In the genomic region with DNA sequence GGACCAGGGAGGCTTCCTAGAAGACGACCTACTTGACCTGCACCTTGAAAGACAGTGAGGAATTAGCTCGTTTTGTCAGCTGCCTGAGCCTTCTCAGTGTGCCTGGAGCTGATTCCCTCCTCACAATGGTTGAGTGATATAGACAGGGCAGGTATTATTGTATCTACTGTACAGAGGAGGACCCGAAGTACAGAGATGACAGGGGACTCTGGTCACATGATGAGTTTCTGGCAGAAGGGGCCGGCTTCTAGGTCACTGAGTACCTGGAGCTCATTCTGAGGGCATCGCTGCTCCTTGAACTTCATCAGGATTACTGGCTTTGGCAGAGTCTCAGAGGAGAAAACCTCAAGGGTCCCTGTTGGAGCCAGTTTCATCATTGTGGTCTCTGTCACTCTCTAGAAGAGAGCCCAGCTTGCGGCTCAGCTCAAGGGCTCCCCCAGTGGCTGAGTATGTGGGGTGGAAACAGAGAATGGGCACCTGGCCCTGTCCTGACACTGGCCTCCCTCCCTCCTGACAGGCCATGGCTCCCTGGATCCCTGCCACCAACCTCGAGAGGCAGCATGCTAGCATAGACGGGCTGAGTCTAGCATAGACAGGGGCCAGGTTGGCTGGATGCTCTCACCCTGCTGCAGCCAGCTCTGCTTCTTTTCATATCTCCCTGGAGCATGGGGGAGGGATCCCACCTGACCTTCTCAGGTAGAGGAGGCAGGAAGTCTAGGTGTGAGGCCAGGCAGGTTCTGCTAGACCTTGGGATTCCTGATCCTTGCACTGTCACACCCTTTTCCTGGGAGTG, we compare ENCODE assay signal across 1 cellular context.
A peak's percentile ranks its signal among the peaks of the same experiment; 100 is the strongest.
TF ChIP-seq lines count a peak whose summit lies in the region.

No MANE protein-coding gene starts in this region.

TF ChIP-seq in K562, 482 proteins besides CTCF, POLR2A, EP300 and RAD21 (continued from another document and continues in another):
- no peak for TF ChIP-seq GABPA (tag; conservative IDR thresholded peaks at IDR 0.05; ENCODE audit: low read depth)
- no peak for TF ChIP-seq TAF7 (tag; IDR thresholded peaks at IDR 0.05)
- no peak for TF ChIP-seq ZNF12 (CRISPR knock-in tag; IDR thresholded peaks at IDR 0.05)
- TF ChIP-seq, protein P1, sequence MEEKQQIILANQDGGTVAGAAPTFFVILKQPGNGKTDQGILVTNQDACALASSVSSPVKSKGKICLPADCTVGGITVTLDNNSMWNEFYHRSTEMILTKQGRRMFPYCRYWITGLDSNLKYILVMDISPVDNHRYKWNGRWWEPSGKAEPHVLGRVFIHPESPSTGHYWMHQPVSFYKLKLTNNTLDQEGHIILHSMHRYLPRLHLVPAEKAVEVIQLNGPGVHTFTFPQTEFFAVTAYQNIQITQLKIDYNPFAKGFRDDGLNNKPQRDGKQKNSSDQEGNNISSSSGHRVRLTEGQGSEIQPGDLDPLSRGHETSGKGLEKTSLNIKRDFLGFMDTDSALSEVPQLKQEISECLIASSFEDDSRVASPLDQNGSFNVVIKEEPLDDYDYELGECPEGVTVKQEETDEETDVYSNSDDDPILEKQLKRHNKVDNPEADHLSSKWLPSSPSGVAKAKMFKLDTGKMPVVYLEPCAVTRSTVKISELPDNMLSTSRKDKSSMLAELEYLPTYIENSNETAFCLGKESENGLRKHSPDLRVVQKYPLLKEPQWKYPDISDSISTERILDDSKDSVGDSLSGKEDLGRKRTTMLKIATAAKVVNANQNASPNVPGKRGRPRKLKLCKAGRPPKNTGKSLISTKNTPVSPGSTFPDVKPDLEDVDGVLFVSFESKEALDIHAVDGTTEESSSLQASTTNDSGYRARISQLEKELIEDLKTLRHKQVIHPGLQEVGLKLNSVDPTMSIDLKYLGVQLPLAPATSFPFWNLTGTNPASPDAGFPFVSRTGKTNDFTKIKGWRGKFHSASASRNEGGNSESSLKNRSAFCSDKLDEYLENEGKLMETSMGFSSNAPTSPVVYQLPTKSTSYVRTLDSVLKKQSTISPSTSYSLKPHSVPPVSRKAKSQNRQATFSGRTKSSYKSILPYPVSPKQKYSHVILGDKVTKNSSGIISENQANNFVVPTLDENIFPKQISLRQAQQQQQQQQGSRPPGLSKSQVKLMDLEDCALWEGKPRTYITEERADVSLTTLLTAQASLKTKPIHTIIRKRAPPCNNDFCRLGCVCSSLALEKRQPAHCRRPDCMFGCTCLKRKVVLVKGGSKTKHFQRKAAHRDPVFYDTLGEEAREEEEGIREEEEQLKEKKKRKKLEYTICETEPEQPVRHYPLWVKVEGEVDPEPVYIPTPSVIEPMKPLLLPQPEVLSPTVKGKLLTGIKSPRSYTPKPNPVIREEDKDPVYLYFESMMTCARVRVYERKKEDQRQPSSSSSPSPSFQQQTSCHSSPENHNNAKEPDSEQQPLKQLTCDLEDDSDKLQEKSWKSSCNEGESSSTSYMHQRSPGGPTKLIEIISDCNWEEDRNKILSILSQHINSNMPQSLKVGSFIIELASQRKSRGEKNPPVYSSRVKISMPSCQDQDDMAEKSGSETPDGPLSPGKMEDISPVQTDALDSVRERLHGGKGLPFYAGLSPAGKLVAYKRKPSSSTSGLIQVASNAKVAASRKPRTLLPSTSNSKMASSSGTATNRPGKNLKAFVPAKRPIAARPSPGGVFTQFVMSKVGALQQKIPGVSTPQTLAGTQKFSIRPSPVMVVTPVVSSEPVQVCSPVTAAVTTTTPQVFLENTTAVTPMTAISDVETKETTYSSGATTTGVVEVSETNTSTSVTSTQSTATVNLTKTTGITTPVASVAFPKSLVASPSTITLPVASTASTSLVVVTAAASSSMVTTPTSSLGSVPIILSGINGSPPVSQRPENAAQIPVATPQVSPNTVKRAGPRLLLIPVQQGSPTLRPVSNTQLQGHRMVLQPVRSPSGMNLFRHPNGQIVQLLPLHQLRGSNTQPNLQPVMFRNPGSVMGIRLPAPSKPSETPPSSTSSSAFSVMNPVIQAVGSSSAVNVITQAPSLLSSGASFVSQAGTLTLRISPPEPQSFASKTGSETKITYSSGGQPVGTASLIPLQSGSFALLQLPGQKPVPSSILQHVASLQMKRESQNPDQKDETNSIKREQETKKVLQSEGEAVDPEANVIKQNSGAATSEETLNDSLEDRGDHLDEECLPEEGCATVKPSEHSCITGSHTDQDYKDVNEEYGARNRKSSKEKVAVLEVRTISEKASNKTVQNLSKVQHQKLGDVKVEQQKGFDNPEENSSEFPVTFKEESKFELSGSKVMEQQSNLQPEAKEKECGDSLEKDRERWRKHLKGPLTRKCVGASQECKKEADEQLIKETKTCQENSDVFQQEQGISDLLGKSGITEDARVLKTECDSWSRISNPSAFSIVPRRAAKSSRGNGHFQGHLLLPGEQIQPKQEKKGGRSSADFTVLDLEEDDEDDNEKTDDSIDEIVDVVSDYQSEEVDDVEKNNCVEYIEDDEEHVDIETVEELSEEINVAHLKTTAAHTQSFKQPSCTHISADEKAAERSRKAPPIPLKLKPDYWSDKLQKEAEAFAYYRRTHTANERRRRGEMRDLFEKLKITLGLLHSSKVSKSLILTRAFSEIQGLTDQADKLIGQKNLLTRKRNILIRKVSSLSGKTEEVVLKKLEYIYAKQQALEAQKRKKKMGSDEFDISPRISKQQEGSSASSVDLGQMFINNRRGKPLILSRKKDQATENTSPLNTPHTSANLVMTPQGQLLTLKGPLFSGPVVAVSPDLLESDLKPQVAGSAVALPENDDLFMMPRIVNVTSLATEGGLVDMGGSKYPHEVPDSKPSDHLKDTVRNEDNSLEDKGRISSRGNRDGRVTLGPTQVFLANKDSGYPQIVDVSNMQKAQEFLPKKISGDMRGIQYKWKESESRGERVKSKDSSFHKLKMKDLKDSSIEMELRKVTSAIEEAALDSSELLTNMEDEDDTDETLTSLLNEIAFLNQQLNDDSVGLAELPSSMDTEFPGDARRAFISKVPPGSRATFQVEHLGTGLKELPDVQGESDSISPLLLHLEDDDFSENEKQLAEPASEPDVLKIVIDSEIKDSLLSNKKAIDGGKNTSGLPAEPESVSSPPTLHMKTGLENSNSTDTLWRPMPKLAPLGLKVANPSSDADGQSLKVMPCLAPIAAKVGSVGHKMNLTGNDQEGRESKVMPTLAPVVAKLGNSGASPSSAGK (IDR thresholded peaks at IDR 0.05) = no peak
- peak; percentile 52 for TF ChIP-seq NFIC (IDR thresholded peaks at IDR 0.05)
- TF ChIP-seq ZNF408 (CRISPR knock-in tag; IDR thresholded peaks at IDR 0.05; ENCODE audit: low read depth) = no peak
- TF ChIP-seq ZNF140 (CRISPR knock-in tag; IDR thresholded peaks at IDR 0.05) = no peak
- TF ChIP-seq TFAM (CRISPR knock-in tag; conservative IDR thresholded peaks at IDR 0.05) = no peak
- no peak for TF ChIP-seq MITF (IDR thresholded peaks at IDR 0.05)
- no peak for TF ChIP-seq ARID4B (CRISPR knock-in tag; IDR thresholded peaks at IDR 0.05)
- TF ChIP-seq E2F1 (CRISPR knock-in tag; IDR thresholded peaks at IDR 0.05) = no peak
- TF ChIP-seq, protein P2, sequence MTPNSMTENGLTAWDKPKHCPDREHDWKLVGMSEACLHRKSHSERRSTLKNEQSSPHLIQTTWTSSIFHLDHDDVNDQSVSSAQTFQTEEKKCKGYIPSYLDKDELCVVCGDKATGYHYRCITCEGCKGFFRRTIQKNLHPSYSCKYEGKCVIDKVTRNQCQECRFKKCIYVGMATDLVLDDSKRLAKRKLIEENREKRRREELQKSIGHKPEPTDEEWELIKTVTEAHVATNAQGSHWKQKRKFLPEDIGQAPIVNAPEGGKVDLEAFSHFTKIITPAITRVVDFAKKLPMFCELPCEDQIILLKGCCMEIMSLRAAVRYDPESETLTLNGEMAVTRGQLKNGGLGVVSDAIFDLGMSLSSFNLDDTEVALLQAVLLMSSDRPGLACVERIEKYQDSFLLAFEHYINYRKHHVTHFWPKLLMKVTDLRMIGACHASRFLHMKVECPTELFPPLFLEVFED (CRISPR knock-in tag; conservative IDR thresholded peaks at IDR 0.05) = no peak
- no peak for TF ChIP-seq JUN (IDR thresholded peaks at IDR 0.05; ENCODE audit: borderline replicate concordance, low read depth, low read length)
- TF ChIP-seq JUN (CRISPR knock-in tag; IDR thresholded peaks at IDR 0.05; ENCODE audit: borderline replicate concordance) = no peak
- no peak for TF ChIP-seq SAP30 (IDR thresholded peaks at IDR 0.05; ENCODE audit: borderline replicate concordance, insufficient read depth, low read depth, low read length, poor library complexity, severe bottlenecking)
- no peak for TF ChIP-seq POLR2H (tag; IDR thresholded peaks at IDR 0.05; ENCODE audit: low read depth)
- TF ChIP-seq SMARCB1 (IDR thresholded peaks at IDR 0.05; ENCODE audit: insufficient read length, low read depth) = no peak
- no peak for TF ChIP-seq ETV1 (tag; conservative IDR thresholded peaks at IDR 0.05; ENCODE audit: low read depth)
- no peak for TF ChIP-seq TEAD4 (IDR thresholded peaks at IDR 0.05; ENCODE audit: low read length)
- no peak for TF ChIP-seq TEAD4 (CRISPR knock-in tag; IDR thresholded peaks at IDR 0.05; ENCODE audit: borderline replicate concordance)
- no peak for TF ChIP-seq ZBTB7A (IDR thresholded peaks at IDR 0.05; ENCODE audit: borderline replicate concordance, control insufficient read depth, low read depth, low read length)
- TF ChIP-seq NFIX (CRISPR knock-in tag; IDR thresholded peaks at IDR 0.05; ENCODE audit: low read depth) = no peak
- TF ChIP-seq HEY1 (CRISPR knock-in tag; IDR thresholded peaks at IDR 0.05; ENCODE audit: borderline replicate concordance) = no peak
- TF ChIP-seq, protein P3, sequence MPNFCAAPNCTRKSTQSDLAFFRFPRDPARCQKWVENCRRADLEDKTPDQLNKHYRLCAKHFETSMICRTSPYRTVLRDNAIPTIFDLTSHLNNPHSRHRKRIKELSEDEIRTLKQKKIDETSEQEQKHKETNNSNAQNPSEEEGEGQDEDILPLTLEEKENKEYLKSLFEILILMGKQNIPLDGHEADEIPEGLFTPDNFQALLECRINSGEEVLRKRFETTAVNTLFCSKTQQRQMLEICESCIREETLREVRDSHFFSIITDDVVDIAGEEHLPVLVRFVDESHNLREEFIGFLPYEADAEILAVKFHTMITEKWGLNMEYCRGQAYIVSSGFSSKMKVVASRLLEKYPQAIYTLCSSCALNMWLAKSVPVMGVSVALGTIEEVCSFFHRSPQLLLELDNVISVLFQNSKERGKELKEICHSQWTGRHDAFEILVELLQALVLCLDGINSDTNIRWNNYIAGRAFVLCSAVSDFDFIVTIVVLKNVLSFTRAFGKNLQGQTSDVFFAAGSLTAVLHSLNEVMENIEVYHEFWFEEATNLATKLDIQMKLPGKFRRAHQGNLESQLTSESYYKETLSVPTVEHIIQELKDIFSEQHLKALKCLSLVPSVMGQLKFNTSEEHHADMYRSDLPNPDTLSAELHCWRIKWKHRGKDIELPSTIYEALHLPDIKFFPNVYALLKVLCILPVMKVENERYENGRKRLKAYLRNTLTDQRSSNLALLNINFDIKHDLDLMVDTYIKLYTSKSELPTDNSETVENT (CRISPR knock-in tag; IDR thresholded peaks at IDR 0.05) = no peak
- TF ChIP-seq SNAPC5 (CRISPR knock-in tag; IDR thresholded peaks at IDR 0.05) = no peak
- no peak for TF ChIP-seq NR1H2 (CRISPR knock-in tag; IDR thresholded peaks at IDR 0.05)
- no peak for TF ChIP-seq SMARCE1 (IDR thresholded peaks at IDR 0.05)
- TF ChIP-seq WHSC1 (IDR thresholded peaks at IDR 0.05; ENCODE audit: low read length) = no peak
- no peak for TF ChIP-seq BMI1 (IDR thresholded peaks at IDR 0.05; ENCODE audit: low read length)
- TF ChIP-seq GTF2F1 (IDR thresholded peaks at IDR 0.05; ENCODE audit: low read depth, low read length) = no peak
- no peak for TF ChIP-seq CBX5 (IDR thresholded peaks at IDR 0.05; ENCODE audit: borderline replicate concordance, low read depth)
